In the genomic region with DNA sequence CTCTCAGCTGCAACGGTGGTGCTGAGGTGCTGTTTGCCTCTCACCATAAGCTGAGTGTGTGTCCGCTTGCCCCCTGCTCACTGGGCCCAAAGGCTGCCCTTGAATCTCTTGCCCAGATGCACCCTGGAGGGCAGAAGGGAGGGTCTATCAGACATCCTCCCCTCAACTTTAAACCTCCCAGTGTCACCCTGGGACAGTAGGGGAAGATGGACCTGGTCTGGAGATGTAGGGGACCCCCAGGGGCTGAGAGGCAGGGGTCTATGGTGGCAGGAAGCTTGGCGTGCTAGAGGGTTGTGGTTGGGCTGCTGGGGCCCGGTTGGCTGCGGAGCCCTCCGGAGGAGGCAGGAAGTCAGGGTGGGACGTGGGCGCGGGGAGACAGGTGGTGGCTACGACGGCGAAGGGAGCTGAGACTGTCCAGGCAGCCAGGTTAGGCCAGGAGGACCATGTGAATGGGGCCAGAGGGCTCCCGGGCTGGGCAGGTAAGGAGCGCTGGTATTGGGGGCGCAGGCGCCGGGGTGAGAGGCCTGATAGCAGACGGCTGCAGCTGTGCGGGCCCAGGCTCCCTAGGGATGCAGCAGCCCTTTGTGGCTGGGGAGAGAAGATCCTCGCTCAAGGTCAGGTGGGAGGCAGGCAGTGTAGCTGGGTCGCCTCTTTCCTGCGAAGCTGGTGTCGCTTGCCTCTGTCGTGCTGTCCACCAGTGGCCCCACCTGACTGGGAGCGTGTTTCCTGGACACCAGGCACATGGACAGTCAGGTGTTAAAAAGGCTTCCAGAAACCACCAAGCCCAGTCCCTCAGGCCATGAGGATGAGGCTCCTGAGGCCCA, we compare ENCODE assay signal across 8 cellular contexts. TPM values are rescaled to one million over a fixed set of nuclear protein-coding genes. Genes with fewer than 3 reads are reported as not detected.
A peak's percentile ranks its signal among the peaks of the same experiment; 100 is the strongest.
DNase-seq lines count a peak whose midpoint lies in the region; ATAC-seq and TF ChIP-seq lines count a peak whose summit lies in the region.

A gene (plus strand): TSS at position 373 of the 824 bp plus-strand sequence. CDS start 23,065 bp downstream, outside the sequence.

- peak within 1 kb of the TSS; percentile 99 for H3K27ac ChIP-seq in SU-DHL-6 (ENCODE audit: low read depth, low read length)

- peak within 1 kb of the TSS; percentile 99 for H3K27ac Mint-ChIP-seq in activated naive CD8-positive, alpha-beta T cell treated with anti-CD3 and anti-CD28 coated beads, Interleukin-2, amount 10 ng/mL, durations not matched to agents 7 days and 5 days

- POLR2A ChIA-PET in activated naive CD8-positive, alpha-beta T cell treated with anti-CD3 and anti-CD28 coated beads, Interleukin-2, amount 10 ng/mL, durations not matched to agents 7 days and 5 days (lab: Charles Lee), result interaction anchor here (0.6 to 7.2 kb wide), 17 partner anchors 12 to 1495 kb away, joined by 3 to 183 read pairs (median 5); a partner anchor contains a TSS

- peaks cover 20% of the 10 kb centered on the region for H3K79me2 ChIP-seq in SU-DHL-6 (ENCODE audit: insufficient read depth, low read length)

- H3K27me3 ChIP-seq in GM06990 (replicated peaks; ENCODE audit: control insufficient read depth, insufficient read depth, low read length), result no peaks in the 10 kb centered on the region
- no peaks in the 10 kb centered on the region for H3K27me3 ChIP-seq in SU-DHL-6 (ENCODE audit: low read length)

- TF ChIP-seq CTCF in GM06990 (IDR thresholded peaks at IDR 0.05; ENCODE audit: insufficient read depth, low read length, poor library complexity, severe bottlenecking), result no peak
- TF ChIP-seq CTCF in SU-DHL-6 (IDR thresholded peaks at IDR 0.05; ENCODE audit: insufficient read depth, low read length, poor library complexity, severe bottlenecking), result no peak

- H3K36me3 ChIP-seq in GM06990 (ENCODE audit: control insufficient read depth, insufficient read depth, low read length) (no peaks in the 10 kb centered on the region), SU-DHL-6 (ENCODE audit: low read length) (no peaks in the 10 kb centered on the region)

- peak; percentile 27 for ATAC-seq in activated naive CD8-positive, alpha-beta T cell treated with anti-CD3 and anti-CD28 coated beads, Interleukin-2, amount 10 ng/mL, durations not matched to agents 7 days and 5 days (ENCODE audit: low read depth)

- H4K20me1 ChIP-seq in SU-DHL-6 (ENCODE audit: low read depth, low read length), result no peaks in the 10 kb centered on the region

- H3K4me3 Mint-ChIP-seq in activated naive CD8-positive, alpha-beta T cell treated with anti-CD3 and anti-CD28 coated beads, Interleukin-2, amount 10 ng/mL, durations not matched to agents 7 days and 5 days, result peak within 1 kb of the TSS; percentile 99

- peaks cover 37% of the 10 kb centered on the region for H3K36me3 Mint-ChIP-seq in activated naive CD8-positive, alpha-beta T cell treated with anti-CD3 and anti-CD28 coated beads, Interleukin-2, amount 10 ng/mL, durations not matched to agents 7 days and 5 days

- DNase-seq in GM06990 (ENCODE audit: extremely low read depth, insufficient read length) (peak; percentile 86), retina (peak; percentile 12), NCI-H1930 (lab: John Stamatoyannopoulos, UW) (no peak), NCI-H526 treated with DMSO at 0.1 percent for 48 hours (lab: John Stamatoyannopoulos, UW) (no peak), NCI-H1417 (lab: John Stamatoyannopoulos, UW) (no peak), DMS79 treated with DMSO at 0.1 percent for 48 hours (lab: John Stamatoyannopoulos, UW) (no peak)
- peak; percentile 80 for DNase-seq in activated naive CD8-positive, alpha-beta T cell treated with anti-CD3 and anti-CD28 coated beads, Interleukin-2, amount 10 ng/mL, durations not matched to agents 7 days and 5 days

- H3K4me3 ChIP-seq in GM06990 (replicated peaks; ENCODE audit: low read depth, low read length) (peak within 1 kb of the TSS; percentile 60), SU-DHL-6 (ENCODE audit: insufficient read depth, low read length, poor library complexity, severe bottlenecking) (peak within 1 kb of the TSS; percentile 48)

- no peaks in the 10 kb centered on the region for H3K27me3 Mint-ChIP-seq in activated naive CD8-positive, alpha-beta T cell treated with anti-CD3 and anti-CD28 coated beads, Interleukin-2, amount 10 ng/mL, durations not matched to agents 7 days and 5 days

- H2AFZ ChIP-seq in SU-DHL-6 (ENCODE audit: low read depth, low read length, severe bottlenecking), result no peak within 1 kb of the TSS

- no peaks in the 10 kb centered on the region for H3K9me2 ChIP-seq in SU-DHL-6 (replicated peaks; ENCODE audit: insufficient read depth, low read length)

- H3K4me2 ChIP-seq in SU-DHL-6 (ENCODE audit: low read depth, low read length, poor library complexity, severe bottlenecking), result peak within 1 kb of the TSS; percentile 84

- H3K4me1 Mint-ChIP-seq in activated naive CD8-positive, alpha-beta T cell treated with anti-CD3 and anti-CD28 coated beads, Interleukin-2, amount 10 ng/mL, durations not matched to agents 7 days and 5 days, result peaks cover 55% of the 10 kb centered on the region

- no peaks in the 10 kb centered on the region for H3K9me3 Mint-ChIP-seq in activated naive CD8-positive, alpha-beta T cell treated with anti-CD3 and anti-CD28 coated beads, Interleukin-2, amount 10 ng/mL, durations not matched to agents 7 days and 5 days

- peak within 1 kb of the TSS; percentile 81 for H3K9ac ChIP-seq in SU-DHL-6 (ENCODE audit: low read length)

- H3F3A ChIP-seq in SU-DHL-6 (ENCODE audit: insufficient read depth), result peaks cover 77% of the 10 kb centered on the region

- no peaks in the 10 kb centered on the region for H3K9me3 ChIP-seq in SU-DHL-6 (ENCODE audit: insufficient read depth, low read length)

RNA-seq across cellular contexts. Expression of the gene that starts here (rescaled TPM):
- total RNA-seq in activated naive CD8-positive, alpha-beta T cell treated with anti-CD3 and anti-CD28 coated beads, Interleukin-2, amount 10 ng/mL, durations not matched to agents 7 days and 5 days, result 100 to 1,000 TPM; 460 to 472 TPM

Comparison
In these comparisons a context has a peak if more than half of its experiments do, and no peak if none do; other contexts are left out.
1. DNase-seq: peak in GM06990 (single experiment), activated naive CD8-positive, alpha-beta T cell treated with anti-CD3 and anti-CD28 coated beads, Interleukin-2, amount 10 ng/mL, durations not matched to agents 7 days and 5 days (single experiment) and retina (single experiment); none in NCI-H1930 (0 of 2), NCI-H526 treated with DMSO at 0.1 percent for 48 hours (single experiment), NCI-H1417 (0 of 3) and DMS79 treated with DMSO at 0.1 percent for 48 hours (single experiment).